ENCODE assay signal across 18 cellular contexts in genomic region chr5:147387109-147387508, GRCh38.
DNase-seq lines count a peak whose midpoint lies in the region; ATAC-seq, FAIRE-seq and TF ChIP-seq lines count a peak whose summit lies in the region.
"Had no signal": no experiment of that assay in that cellular context is flagged by ENCODE, and none has a peak within 500 bp of the region (broad histone marks: within the 10 kb centered on the region; RNA-seq: fewer than 3 reads in every experiment).

No MANE protein-coding gene starts in this region.

- H3K4me1 Mint-ChIP-seq in astrocyte (ENCODE audit: low read depth, unreplicated experiment): peaks cover 24% of the 10 kb centered on the region
- H3K4me1 Mint-ChIP-seq in stimulated activated effector memory CD8-positive, alpha-beta T cell treated with anti-CD3 and anti-CD28 coated beads, Interleukin-12 subunit alpha, Interleukin-12 subunit beta, amount 100 ng/mL, for 72 hours: no peaks in the 10 kb centered on the region
- H3K4me1 Mint-ChIP-seq in activated T-cell treated with anti-CD3 and anti-CD28 coated beads, Interleukin-2, amount 50 U/mL, for 72 hours (ENCODE audit: low read depth): no peaks in the 10 kb centered on the region
- H3K4me1 Mint-ChIP-seq: CD14-positive monocyte; CD4-positive, alpha-beta memory T cell had no signal

- H3K4me3 Mint-ChIP-seq in astrocyte (ENCODE audit: unreplicated experiment): no peak overlapping the region
- no peak overlapping the region for H3K4me3 Mint-ChIP-seq in stimulated activated effector memory CD8-positive, alpha-beta T cell treated with anti-CD3 and anti-CD28 coated beads, Interleukin-12 subunit alpha, Interleukin-12 subunit beta, amount 100 ng/mL, for 72 hours
- H3K4me3 Mint-ChIP-seq in activated T-cell treated with anti-CD3 and anti-CD28 coated beads, Interleukin-2, amount 50 U/mL, for 72 hours: no peak overlapping the region
- H3K4me3 Mint-ChIP-seq: CD14-positive monocyte; CD4-positive, alpha-beta memory T cell had no signal

- H3K9ac ChIP-seq in astrocyte (ENCODE audit: low read length): no peak overlapping the region
- H3K9ac ChIP-seq: BLaER1 had no signal

- no peaks in the 10 kb centered on the region for H3K27me3 ChIP-seq in astrocyte (ENCODE audit: insufficient read depth, low read length)
- H3K27me3 ChIP-seq in testis: no peaks in the 10 kb centered on the region
- H3K27me3 ChIP-seq: BLaER1 had no signal

- H2AFZ ChIP-seq in astrocyte (ENCODE audit: low read depth, low read length): no peak overlapping the region

- H3K36me3 ChIP-seq in astrocyte (ENCODE audit: insufficient read depth, low read length) (peaks cover 8% of the 10 kb centered on the region), testis (ENCODE audit: low read depth, missing control alignments) (no peaks in the 10 kb centered on the region)
- H3K36me3 ChIP-seq: BLaER1, HAP-1 had no signal

- peak overlapping the region; percentile 44 for H3K27ac Mint-ChIP-seq in astrocyte (ENCODE audit: unreplicated experiment)
- no peak overlapping the region for H3K27ac Mint-ChIP-seq in stimulated activated effector memory CD8-positive, alpha-beta T cell treated with anti-CD3 and anti-CD28 coated beads, Interleukin-12 subunit alpha, Interleukin-12 subunit beta, amount 100 ng/mL, for 72 hours
- no peak overlapping the region for H3K27ac Mint-ChIP-seq in activated T-cell treated with anti-CD3 and anti-CD28 coated beads, Interleukin-2, amount 50 U/mL, for 72 hours
- H3K27ac Mint-ChIP-seq: CD14-positive monocyte; CD4-positive, alpha-beta memory T cell had no signal

- TF ChIP-seq CTCF in astrocyte (IDR thresholded peaks at IDR 0.05; ENCODE audit: insufficient read depth, low read depth, low read length) (no peak), testis (IDR thresholded peaks at IDR 0.05) (no peak)

- no peaks in the 10 kb centered on the region for H3K27me3 Mint-ChIP-seq in astrocyte (ENCODE audit: low read depth, unreplicated experiment)
- no peaks in the 10 kb centered on the region for H3K27me3 Mint-ChIP-seq in activated T-cell treated with anti-CD3 and anti-CD28 coated beads, Interleukin-2, amount 50 U/mL, for 72 hours (ENCODE audit: low read depth)
- H3K27me3 Mint-ChIP-seq: CD4-positive, alpha-beta memory T cell had no signal

- H3K79me2 ChIP-seq in astrocyte (ENCODE audit: insufficient read depth, low read length): no peaks in the 10 kb centered on the region

- intact Hi-C loops in testis (cut with DNase I; ENCODE audit: low total_unique reads): no loop called here

- H3K4me3 ChIP-seq in astrocyte (ENCODE audit: insufficient read depth, low read depth, low read length) (no peak overlapping the region), testis (no peak overlapping the region)
- H3K4me3 ChIP-seq: A549, BLaER1, HAP-1 had no signal

- ATAC-seq in stimulated activated effector memory CD8-positive, alpha-beta T cell treated with anti-CD3 and anti-CD28 coated beads, Interleukin-12 subunit alpha, Interleukin-12 subunit beta, amount 100 ng/mL, for 72 hours: peak; percentile 22
- ATAC-seq in activated T-cell treated with anti-CD3 and anti-CD28 coated beads, Interleukin-2, amount 50 U/mL, for 72 hours (replicated peaks in 1 of 2): no peak
- ATAC-seq: A549 had no signal

- no peak for FAIRE-seq in astrocyte (lab: Jason Lieb, UNC)
- FAIRE-seq: A549 had no signal

- H3K27ac ChIP-seq in astrocyte (ENCODE audit: low read depth, low read length): no peak overlapping the region
- H3K27ac ChIP-seq in testis: no peak overlapping the region
- H3K27ac ChIP-seq: 22Rv1, A549, BLaER1, HL-60 had no signal

- no peaks in the 10 kb centered on the region for H3K4me1 ChIP-seq in astrocyte (ENCODE audit: insufficient read depth, low read length)
- H3K4me1 ChIP-seq in testis: no peaks in the 10 kb centered on the region
- H3K4me1 ChIP-seq: A549, BLaER1, HAP-1 had no signal

- peaks cover 2% of the 10 kb centered on the region for H3K9me3 Mint-ChIP-seq in astrocyte (ENCODE audit: unreplicated experiment)
- H3K9me3 Mint-ChIP-seq in stimulated activated effector memory CD8-positive, alpha-beta T cell treated with anti-CD3 and anti-CD28 coated beads, Interleukin-12 subunit alpha, Interleukin-12 subunit beta, amount 100 ng/mL, for 72 hours: no peaks in the 10 kb centered on the region
- no peaks in the 10 kb centered on the region for H3K9me3 Mint-ChIP-seq in activated T-cell treated with anti-CD3 and anti-CD28 coated beads, Interleukin-2, amount 50 U/mL, for 72 hours
- H3K9me3 Mint-ChIP-seq: CD14-positive monocyte had no signal

- no peak for TF ChIP-seq POLR2A in testis (IDR thresholded peaks at IDR 0.05)

- 80 to 91% methylated on average over 4 of the region's 4 CpGs for WGBS in testis, 2 donors

- H4K20me1 ChIP-seq in astrocyte (ENCODE audit: insufficient read depth, low read length): peaks cover 9% of the 10 kb centered on the region
- H4K20me1 ChIP-seq: BLaER1 had no signal

- H3K4me2 ChIP-seq in astrocyte (ENCODE audit: low read length): no peak overlapping the region
- H3K4me2 ChIP-seq: A549, BLaER1 had no signal

- peaks cover 10% of the 10 kb centered on the region for H3K36me3 Mint-ChIP-seq in astrocyte (ENCODE audit: low read depth, unreplicated experiment)
- no peaks in the 10 kb centered on the region for H3K36me3 Mint-ChIP-seq in stimulated activated effector memory CD8-positive, alpha-beta T cell treated with anti-CD3 and anti-CD28 coated beads, Interleukin-12 subunit alpha, Interleukin-12 subunit beta, amount 100 ng/mL, for 72 hours
- H3K36me3 Mint-ChIP-seq in activated T-cell treated with anti-CD3 and anti-CD28 coated beads, Interleukin-2, amount 50 U/mL, for 72 hours (ENCODE audit: insufficient read depth in 2 of 2): no peaks in the 10 kb centered on the region
- H3K36me3 Mint-ChIP-seq: CD14-positive monocyte; CD4-positive, alpha-beta memory T cell had no signal

- no peaks in the 10 kb centered on the region for H3K9me3 ChIP-seq in astrocyte (ENCODE audit: insufficient read depth, low read depth, low read length)
- no peaks in the 10 kb centered on the region for H3K9me3 ChIP-seq in testis
- H3K9me3 ChIP-seq: A549, BLaER1 had no signal

- DNase-seq in NCI-H82 (lab: John Stamatoyannopoulos, UW) (peak; percentile 7), NCI-H82 treated with DMSO at 0.1 percent for 48 hours (lab: John Stamatoyannopoulos, UW; ENCODE audit: unreplicated experiment) (no peak), astrocyte (ENCODE audit: low read depth) (no peak), NCI-H1436 (lab: John Stamatoyannopoulos, UW) (no peak), testis (no peak)
- no peak for DNase-seq in stimulated activated effector memory CD8-positive, alpha-beta T cell treated with anti-CD3 and anti-CD28 coated beads, Interleukin-12 subunit alpha, Interleukin-12 subunit beta, amount 100 ng/mL, for 72 hours (ENCODE audit: low spot score in 2 of 2)
- no peak for DNase-seq in activated T-cell treated with anti-CD3 and anti-CD28 coated beads, Interleukin-2, amount 50 U/mL, for 72 hours
- DNase-seq: AML-193; CD4-positive, alpha-beta memory T cell; DMS153; DMS79; GF-D8 had no signal
